ENCODE assay signal across 8 cellular contexts in the genomic region with DNA sequence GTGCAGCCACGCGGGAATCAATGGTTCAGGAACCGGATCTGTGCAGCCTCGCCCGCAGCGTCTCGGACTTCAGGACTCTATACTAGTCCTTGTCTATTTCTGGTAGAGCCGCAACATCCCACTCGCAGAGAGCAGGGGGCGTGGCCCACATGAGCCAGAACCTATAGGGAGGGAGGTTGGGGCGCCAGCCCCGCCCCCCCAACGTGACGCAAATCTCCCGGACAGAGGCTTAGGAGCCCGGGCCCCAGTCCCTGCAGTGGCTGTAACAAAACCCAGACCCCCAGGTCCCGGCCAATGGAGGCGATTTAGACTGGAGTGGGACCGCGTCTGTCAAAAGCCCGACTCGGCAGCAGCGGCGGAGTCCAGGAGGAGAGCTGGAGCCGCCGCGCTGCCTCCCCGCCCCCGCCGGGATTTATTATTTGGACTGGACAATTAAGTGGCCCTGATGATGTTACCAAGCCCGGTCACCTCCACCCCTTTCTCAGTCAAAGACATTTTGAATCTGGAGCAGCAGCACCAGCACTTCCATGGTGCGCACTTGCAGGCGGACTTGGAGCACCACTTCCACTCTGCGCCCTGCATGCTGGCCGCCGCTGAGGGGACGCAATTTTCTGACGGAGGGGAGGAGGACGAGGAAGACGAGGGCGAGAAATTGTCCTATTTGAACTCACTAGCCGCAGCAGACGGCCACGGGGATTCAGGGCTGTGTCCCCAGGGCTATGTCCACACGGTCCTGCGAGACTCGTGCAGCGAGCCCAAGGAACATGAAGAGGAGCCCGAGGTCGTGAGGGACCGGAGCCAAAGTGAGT. TPM values are rescaled to one million over a fixed set of nuclear protein-coding genes. Genes with fewer than 3 reads are reported as not detected.
A peak's percentile ranks its signal among the peaks of the same experiment; 100 is the strongest.
DNase-seq lines count a peak whose midpoint lies in the region; ATAC-seq and TF ChIP-seq lines count a peak whose summit lies in the region.

A gene (plus strand): TSS at position 256 of the 809 bp plus-strand sequence. CDS start 190 bp downstream, at position 446.

- H3K36me3 Mint-ChIP-seq in activated T-cell treated with anti-CD3 and anti-CD28 coated beads, Interleukin-2, amount 50 U/mL, for 4 hours (ENCODE audit: insufficient read depth), result no peaks in the 10 kb centered on the region

- ATAC-seq in HG03521 (IDR thresholded peaks at IDR 0.05; ENCODE audit: unreplicated experiment) (peak; percentile 50), GM21528 (IDR thresholded peaks at IDR 0.05; ENCODE audit: low FRiP score, unreplicated experiment) (no peak)
- ATAC-seq in activated T-cell treated with anti-CD3 and anti-CD28 coated beads, Interleukin-2, amount 50 U/mL, for 4 hours, result peak; percentile 36 to 43

- peaks cover 41% of the 10 kb centered on the region for H3K4me1 Mint-ChIP-seq in activated T-cell treated with anti-CD3 and anti-CD28 coated beads, Interleukin-2, amount 50 U/mL, for 4 hours (ENCODE audit: low read depth)

- no peak for TF ChIP-seq CTCF in GM13977 (IDR thresholded peaks at IDR 0.05; ENCODE audit: extremely low read depth, insufficient read depth, missing control alignments)

- peak within 1 kb of the TSS; percentile 47 for H3K4me3 Mint-ChIP-seq in activated T-cell treated with anti-CD3 and anti-CD28 coated beads, Interleukin-2, amount 50 U/mL, for 4 hours

- peak; percentile 71 for DNase-seq in GM13977 (ENCODE audit: low spot score)
- DNase-seq in activated T-cell treated with anti-CD3 and anti-CD28 coated beads, Interleukin-2, amount 50 U/mL, for 4 hours, result no peak
- peak; percentile 96 for DNase-seq in islet precursor cell
- DNase-seq in stimulated activated CD8-positive, alpha-beta memory T cell treated with anti-CD3 and anti-CD28 coated beads, Interleukin-12 subunit alpha, Interleukin-12 subunit beta, amount 100 ng/mL, for 24 hours (ENCODE audit: extremely low read depth), result peak; percentile 26
- DNase-seq in inferior parietal cortex (ENCODE audit: extremely low spot score), result no peak
- DNase-seq in OCI-M2 (lab: John Stamatoyannopoulos, UW; ENCODE audit: unreplicated experiment), result no peak

- H3K27me3 Mint-ChIP-seq in activated T-cell treated with anti-CD3 and anti-CD28 coated beads, Interleukin-2, amount 50 U/mL, for 4 hours (ENCODE audit: low read depth), result peaks cover 88% of the 10 kb centered on the region

- in situ Hi-C loops in GM13977 (cut with MboI; ENCODE audit: low pct_unique_long_range_greater_than_20kb, low sequenced_read_pairs, unreplicated experiment), result loop anchor here (25.0 kb wide), 1 partner anchor 1604 kb away; a partner anchor contains a TSS

- H3K9me3 Mint-ChIP-seq in activated T-cell treated with anti-CD3 and anti-CD28 coated beads, Interleukin-2, amount 50 U/mL, for 4 hours, result no peaks in the 10 kb centered on the region

RNA-seq across cellular contexts. Expression of the gene that starts here (rescaled TPM):
- total RNA-seq in activated T-cell treated with anti-CD3 and anti-CD28 coated beads, Interleukin-2, amount 50 U/mL, for 4 hours, result not detected

Comparison
In these comparisons a context has a peak if more than half of its experiments do, and no peak if none do; other contexts are left out.
1. Peak in ATAC-seq in activated T-cell treated with anti-CD3 and anti-CD28 coated beads, Interleukin-2, amount 50 U/mL, for 4 hours; RNA of the gene not detected or under 1 TPM.
2. DNase-seq: peak in GM13977 (single experiment), islet precursor cell (single experiment) and stimulated activated CD8-positive, alpha-beta memory T cell treated with anti-CD3 and anti-CD28 coated beads, Interleukin-12 subunit alpha, Interleukin-12 subunit beta, amount 100 ng/mL, for 24 hours (single experiment); none in activated T-cell treated with anti-CD3 and anti-CD28 coated beads, Interleukin-2, amount 50 U/mL, for 4 hours (single experiment), inferior parietal cortex (single experiment) and OCI-M2 (single experiment).